In genomic region chr1:43349594-43350306, GRCh38 we compare ENCODE assay signal across 8 cellular contexts. TPM values are rescaled to one million over a fixed set of nuclear protein-coding genes. Genes with fewer than 3 reads are reported as not detected.
DNase-seq lines count a peak whose midpoint lies in the region; ATAC-seq and TF ChIP-seq lines count a peak whose summit lies in the region.

No MANE protein-coding gene starts in this region.

- TF ChIP-seq EP300 in gastroesophageal sphincter (IDR thresholded peaks at IDR 0.05), result no peak

- H3K27me3 ChIP-seq in GM23248 (replicated peaks; ENCODE audit: insufficient read depth) (no peaks in the 10 kb centered on the region), gastroesophageal sphincter (no peaks in the 10 kb centered on the region), psoas muscle (ENCODE audit: insufficient read depth in 3 of 3, low read length in 2 of 3) (no peaks in the 10 kb centered on the region)

- intact Hi-C loops in psoas muscle (cut with DNase I), result no loop called here

- in situ Hi-C loops in GM23248 (cut with MboI), result no loop called here

- DNase-seq in GM23248, result peak; percentile 50
- no peak for DNase-seq in psoas muscle
- DNase-seq in NAMALWA (ENCODE audit: low spot score), result no peak
- no peak for DNase-seq in GM10266 (ENCODE audit: extremely low spot score)
- no peak for DNase-seq in NCI-H1436 treated with DMSO at 0.1 percent for 48 hours (lab: John Stamatoyannopoulos, UW)

- H3K36me3 ChIP-seq in GM23248 (ENCODE audit: low read depth), result no peaks in the 10 kb centered on the region
- H3K36me3 ChIP-seq in gastroesophageal sphincter, result no peaks in the 10 kb centered on the region
- no peaks in the 10 kb centered on the region for H3K36me3 ChIP-seq in psoas muscle (ENCODE audit: insufficient read depth in 1 of 2, low read depth in 1 of 2)

- peaks cover 16% of the 10 kb centered on the region for H3F3A ChIP-seq in GM23248 (ENCODE audit: insufficient read depth)

- no peak for TF ChIP-seq POLR2A in gastroesophageal sphincter (IDR thresholded peaks at IDR 0.05)

- H3K27ac ChIP-seq in GM23248 (no peak overlapping the region), VCaP (peak overlapping the region; percentile 93), gastroesophageal sphincter (peak overlapping the region; percentile 39 to 94 (median 89)), psoas muscle (peak overlapping the region; percentile 74)

- WGBS in GM23248 (ENCODE audit: low coverage in 1 of 2, low lambda C conversion rate in 2 of 2, missing lambda C conversion rate in 2 of 2), 2 experiments, result 65 to 75% methylated on average over 11 of the region's 11 CpGs
- WGBS in gastroesophageal sphincter (ENCODE audit: low coverage in 1 of 2), 2 donors, result 25 to 30% methylated on average over 10 to 11 of the region's 11 CpGs
- 57 to 65% (median 59%) methylated on average over 11 of the region's 11 CpGs for WGBS in psoas muscle, 3 donors

- H3K4me1 ChIP-seq in GM23248 (ENCODE audit: insufficient read depth) (peaks cover 11% of the 10 kb centered on the region; the same call in 1 of the 2 replicates), gastroesophageal sphincter (peaks cover 0 to 25% (median 0%) of the 10 kb centered on the region in 3 donors), psoas muscle (peaks cover 4% of the 10 kb centered on the region)

- TF ChIP-seq CTCF in VCaP (conservative IDR thresholded peaks at IDR 0.05) (no peak), gastroesophageal sphincter (IDR thresholded peaks at IDR 0.05) (no peak), psoas muscle (IDR thresholded peaks at IDR 0.05) (no peak), GM10266 (IDR thresholded peaks at IDR 0.05; ENCODE audit: control insufficient read depth, insufficient read depth, low read depth, missing control alignments) (no peak)

- no peaks in the 10 kb centered on the region for H3K9me2 ChIP-seq in GM23248 (ENCODE audit: insufficient read depth)

- peak; percentile 17 for ATAC-seq in gastroesophageal sphincter
- ATAC-seq in psoas muscle, result peak in 1 of 4 donors; percentile 16
- no peak for ATAC-seq in GM18511 (IDR thresholded peaks at IDR 0.05; ENCODE audit: unreplicated experiment)

- H2AFZ ChIP-seq in GM23248, result peak overlapping the region; percentile 78

- no peaks in the 10 kb centered on the region for H3K79me2 ChIP-seq in GM23248 (ENCODE audit: insufficient read depth)

- H3K4me3 ChIP-seq in GM23248, result no peak overlapping the region; the same call in 1 of the 2 replicates
- peak overlapping the region; percentile 16 to 62 for H3K4me3 ChIP-seq in gastroesophageal sphincter
- H3K4me3 ChIP-seq in psoas muscle, result peak overlapping the region; percentile 82

- no peaks in the 10 kb centered on the region for H4K20me1 ChIP-seq in GM23248 (ENCODE audit: insufficient read depth)

- H3K4me2 ChIP-seq in GM23248 (ENCODE audit: unreplicated experiment), result peak overlapping the region; percentile 79

- no peak overlapping the region for H3K9ac ChIP-seq in GM23248

- no peaks in the 10 kb centered on the region for H3K9me3 ChIP-seq in GM23248 (ENCODE audit: low read depth)
- H3K9me3 ChIP-seq in gastroesophageal sphincter, result no peaks in the 10 kb centered on the region
- H3K9me3 ChIP-seq in psoas muscle, result no peaks in the 10 kb centered on the region

RNA-seq across cellular contexts. Expression of gene CDC20, which starts 9.0 kb away (rescaled TPM):
- total RNA-seq in GM23248 (2014; rRNA removed; shearing (Covaris generic)), result 50.2 and 50.9 TPM in 2 replicates
- polyA plus RNA-seq in GM23248 (2016; fragmentation: Nextera tagmentation; extraction: Ambion mirVana) (48.9 and 55.8 TPM in 2 replicates), psoas muscle (1 to 10 TPM; 1.1 to 1.9 (median 1.6) TPM)
- total RNA-seq in gastroesophageal sphincter (under 1 TPM in 3 of 4 donors, not detected in 1; 0.42 to 0.69 (median 0.54) TPM), psoas muscle (under 1 TPM in 2 of 4 donors, not detected in 2; 0.25 to 0.36 TPM)

RNA-seq across cellular contexts. Expression of gene MPL, which starts 12.1 kb away (rescaled TPM):
- not detected in 2 replicates for total RNA-seq in GM23248 (2014; rRNA removed; shearing (Covaris generic))
- polyA plus RNA-seq in GM23248 (2016; fragmentation: Nextera tagmentation; extraction: Ambion mirVana) (not detected in 2 replicates), psoas muscle (under 1 TPM in 1 of 3 donors, not detected in 2; 0.01 TPM)
- total RNA-seq in gastroesophageal sphincter (1 to 10 TPM in 1 of 4 donors, under 1 TPM in 1, not detected in 2; 0.27 to 1.1 TPM), psoas muscle (under 1 TPM in 1 of 4 donors, not detected in 3; 0.11 TPM)

RNA-seq across cellular contexts. Expression of gene ELOVL1, which starts 18.1 kb away (rescaled TPM):
- total RNA-seq in GM23248 (2014; rRNA removed; shearing (Covaris generic)), result 106 and 107 TPM in 2 replicates
- polyA plus RNA-seq in GM23248 (2016; fragmentation: Nextera tagmentation; extraction: Ambion mirVana), result 152 and 155 TPM in 2 replicates
- 10 to 100 TPM; 26.3 to 65.0 (median 41.0) TPM for total RNA-seq in gastroesophageal sphincter
- total RNA-seq in psoas muscle, result 10 to 100 TPM; 15.9 to 19.2 (median 17.6) TPM
- 10 to 100 TPM; 28.1 to 68.1 (median 39.2) TPM for polyA plus RNA-seq in psoas muscle

RNA-seq across cellular contexts. Expression of gene MED8, which starts 39.9 kb away (rescaled TPM):
- total RNA-seq in GM23248 (2014; rRNA removed; shearing (Covaris generic)), result 51.1 and 53.5 TPM in 2 replicates
- polyA plus RNA-seq in GM23248 (2016; fragmentation: Nextera tagmentation; extraction: Ambion mirVana) (78.3 and 80.6 TPM in 2 replicates), psoas muscle (10 to 100 TPM; 22.3 to 44.5 (median 27.4) TPM)
- total RNA-seq in gastroesophageal sphincter (10 to 100 TPM; 31.4 to 41.1 (median 33.6) TPM), psoas muscle (10 to 100 TPM; 15.4 to 18.2 (median 17.2) TPM)

RNA-seq across cellular contexts. Expression of gene SZT2, which starts 39.9 kb away (rescaled TPM):
- 12.6 and 23.8 TPM in 2 replicates for total RNA-seq in GM23248 (2014; rRNA removed; shearing (Covaris generic))
- polyA plus RNA-seq in GM23248 (2016; fragmentation: Nextera tagmentation; extraction: Ambion mirVana) (5.6 and 6.4 TPM in 2 replicates), psoas muscle (10 to 100 TPM in 2 of 3 donors, 1 to 10 TPM in 1; 5.9 to 17.9 (median 10.3) TPM)
- total RNA-seq in gastroesophageal sphincter (10 to 100 TPM; 13.1 to 40.0 (median 35.1) TPM), psoas muscle (10 to 100 TPM; 14.2 to 24.7 (median 19.9) TPM)

Comparison
In these comparisons a context has a peak if more than half of its experiments do, and no peak if none do; other contexts are left out.
1. RNA of gene CDC20, which starts 9.0 kb away (total RNA-seq): 50.2 to 50.9 TPM in GM23248; 0.42 to 0.69 TPM in gastroesophageal sphincter and 0.25 to 0.36 TPM in psoas muscle; every median in the first group is over 10 times any median in the second.